In the genomic region with DNA sequence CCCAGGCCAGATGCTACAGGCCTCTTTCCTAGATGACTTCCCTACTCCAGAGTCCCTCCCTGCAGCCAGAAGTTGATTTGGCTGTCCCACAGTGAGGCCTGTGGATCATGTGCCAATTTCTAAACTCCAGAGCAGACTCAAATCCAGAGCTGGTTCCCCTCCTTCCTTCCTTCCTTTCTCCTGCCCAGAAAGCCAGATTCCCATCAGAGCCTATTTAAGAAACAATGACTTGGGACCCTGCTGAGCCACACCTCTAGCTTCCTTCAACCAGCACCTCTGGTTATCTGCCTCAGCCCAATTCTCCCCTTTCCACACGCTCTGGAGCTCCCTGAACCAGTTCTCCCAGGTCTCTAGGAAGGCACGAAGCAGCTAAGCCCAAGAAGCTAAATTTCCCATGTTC, we compare ENCODE assay signal across 1 cellular context.
TF ChIP-seq lines count a peak whose summit lies in the region.

No MANE protein-coding gene starts in this region.

TF ChIP-seq in K562, 482 proteins besides CTCF, POLR2A, EP300 and RAD21:
- TF ChIP-seq, protein P1, sequence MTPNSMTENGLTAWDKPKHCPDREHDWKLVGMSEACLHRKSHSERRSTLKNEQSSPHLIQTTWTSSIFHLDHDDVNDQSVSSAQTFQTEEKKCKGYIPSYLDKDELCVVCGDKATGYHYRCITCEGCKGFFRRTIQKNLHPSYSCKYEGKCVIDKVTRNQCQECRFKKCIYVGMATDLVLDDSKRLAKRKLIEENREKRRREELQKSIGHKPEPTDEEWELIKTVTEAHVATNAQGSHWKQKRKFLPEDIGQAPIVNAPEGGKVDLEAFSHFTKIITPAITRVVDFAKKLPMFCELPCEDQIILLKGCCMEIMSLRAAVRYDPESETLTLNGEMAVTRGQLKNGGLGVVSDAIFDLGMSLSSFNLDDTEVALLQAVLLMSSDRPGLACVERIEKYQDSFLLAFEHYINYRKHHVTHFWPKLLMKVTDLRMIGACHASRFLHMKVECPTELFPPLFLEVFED (CRISPR knock-in tag; conservative IDR thresholded peaks at IDR 0.05), result no peak
- TF ChIP-seq SIRT6 (IDR thresholded peaks at IDR 0.05; ENCODE audit: low read depth, low read length) (no peak), ZNF780A (CRISPR knock-in tag; IDR thresholded peaks at IDR 0.05) (no peak), ZNF384 (IDR thresholded peaks at IDR 0.05; ENCODE audit: low read depth, low read length) (no peak), ZNF408 (CRISPR knock-in tag; IDR thresholded peaks at IDR 0.05; ENCODE audit: low read depth) (no peak), SRSF9 (IDR thresholded peaks at IDR 0.05; ENCODE audit: borderline replicate concordance, low read depth, low read length) (no peak), COPS2 (conservative IDR thresholded peaks at IDR 0.05) (no peak), HNRNPLL (IDR thresholded peaks at IDR 0.05; ENCODE audit: low read depth, low read length, poor library complexity, severe bottlenecking) (no peak), DMBX1 (CRISPR knock-in tag; IDR thresholded peaks at IDR 0.05; ENCODE audit: borderline replicate concordance) (no peak), TARDBP (IDR thresholded peaks at IDR 0.05) (no peak), ZNF23 (CRISPR knock-in tag; IDR thresholded peaks at IDR 0.05) (no peak), ZFP30 (CRISPR knock-in tag; IDR thresholded peaks at IDR 0.05; ENCODE audit: borderline replicate concordance) (no peak), ZNF124 (CRISPR knock-in tag; IDR thresholded peaks at IDR 0.05) (no peak), STAG1 (CRISPR knock-in tag; IDR thresholded peaks at IDR 0.05; ENCODE audit: borderline replicate concordance) (no peak), TEAD1 (CRISPR knock-in tag; IDR thresholded peaks at IDR 0.05) (no peak), ZNF785 (CRISPR knock-in tag; IDR thresholded peaks at IDR 0.05) (no peak)
- TF ChIP-seq, protein P2, sequence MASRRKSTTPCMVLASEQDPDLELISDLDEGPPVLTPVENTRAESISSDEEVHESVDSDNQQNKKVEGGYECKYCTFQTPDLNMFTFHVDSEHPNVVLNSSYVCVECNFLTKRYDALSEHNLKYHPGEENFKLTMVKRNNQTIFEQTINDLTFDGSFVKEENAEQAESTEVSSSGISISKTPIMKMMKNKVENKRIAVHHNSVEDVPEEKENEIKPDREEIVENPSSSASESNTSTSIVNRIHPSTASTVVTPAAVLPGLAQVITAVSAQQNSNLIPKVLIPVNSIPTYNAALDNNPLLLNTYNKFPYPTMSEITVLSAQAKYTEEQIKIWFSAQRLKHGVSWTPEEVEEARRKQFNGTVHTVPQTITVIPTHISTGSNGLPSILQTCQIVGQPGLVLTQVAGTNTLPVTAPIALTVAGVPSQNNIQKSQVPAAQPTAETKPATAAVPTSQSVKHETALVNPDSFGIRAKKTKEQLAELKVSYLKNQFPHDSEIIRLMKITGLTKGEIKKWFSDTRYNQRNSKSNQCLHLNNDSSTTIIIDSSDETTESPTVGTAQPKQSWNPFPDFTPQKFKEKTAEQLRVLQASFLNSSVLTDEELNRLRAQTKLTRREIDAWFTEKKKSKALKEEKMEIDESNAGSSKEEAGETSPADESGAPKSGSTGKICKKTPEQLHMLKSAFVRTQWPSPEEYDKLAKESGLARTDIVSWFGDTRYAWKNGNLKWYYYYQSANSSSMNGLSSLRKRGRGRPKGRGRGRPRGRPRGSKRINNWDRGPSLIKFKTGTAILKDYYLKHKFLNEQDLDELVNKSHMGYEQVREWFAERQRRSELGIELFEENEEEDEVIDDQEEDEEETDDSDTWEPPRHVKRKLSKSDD (conservative IDR thresholded peaks at IDR 0.05; ENCODE audit: low read length), result no peak
- TF ChIP-seq, protein P3, sequence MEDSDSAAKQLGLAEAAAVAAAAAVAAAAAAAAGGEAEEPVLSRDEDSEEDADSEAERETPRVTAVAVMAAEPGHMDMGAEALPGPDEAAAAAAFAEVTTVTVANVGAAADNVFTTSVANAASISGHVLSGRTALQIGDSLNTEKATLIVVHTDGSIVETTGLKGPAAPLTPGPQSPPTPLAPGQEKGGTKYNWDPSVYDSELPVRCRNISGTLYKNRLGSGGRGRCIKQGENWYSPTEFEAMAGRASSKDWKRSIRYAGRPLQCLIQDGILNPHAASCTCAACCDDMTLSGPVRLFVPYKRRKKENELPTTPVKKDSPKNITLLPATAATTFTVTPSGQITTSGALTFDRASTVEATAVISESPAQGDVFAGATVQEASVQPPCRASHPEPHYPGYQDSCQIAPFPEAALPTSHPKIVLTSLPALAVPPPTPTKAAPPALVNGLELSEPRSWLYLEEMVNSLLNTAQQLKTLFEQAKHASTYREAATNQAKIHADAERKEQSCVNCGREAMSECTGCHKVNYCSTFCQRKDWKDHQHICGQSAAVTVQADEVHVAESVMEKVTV (CRISPR knock-in tag; IDR thresholded peaks at IDR 0.05), result no peak
- TF ChIP-seq, protein P4, sequence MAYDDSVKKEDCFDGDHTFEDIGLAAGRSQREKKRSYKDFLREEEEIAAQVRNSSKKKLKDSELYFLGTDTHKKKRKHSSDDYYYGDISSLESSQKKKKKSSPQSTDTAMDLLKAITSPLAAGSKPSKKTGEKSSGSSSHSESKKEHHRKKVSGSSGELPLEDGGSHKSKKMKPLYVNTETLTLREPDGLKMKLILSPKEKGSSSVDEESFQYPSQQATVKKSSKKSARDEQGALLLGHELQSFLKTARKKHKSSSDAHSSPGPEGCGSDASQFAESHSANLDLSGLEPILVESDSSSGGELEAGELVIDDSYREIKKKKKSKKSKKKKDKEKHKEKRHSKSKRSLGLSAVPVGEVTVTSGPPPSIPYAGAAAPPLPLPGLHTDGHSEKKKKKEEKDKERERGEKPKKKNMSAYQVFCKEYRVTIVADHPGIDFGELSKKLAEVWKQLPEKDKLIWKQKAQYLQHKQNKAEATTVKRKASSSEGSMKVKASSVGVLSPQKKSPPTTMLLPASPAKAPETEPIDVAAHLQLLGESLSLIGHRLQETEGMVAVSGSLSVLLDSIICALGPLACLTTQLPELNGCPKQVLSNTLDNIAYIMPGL (CRISPR knock-in tag; IDR thresholded peaks at IDR 0.05), result no peak
